Comparison of ENCODE assay signal across 8 cellular contexts in the genomic region with DNA sequence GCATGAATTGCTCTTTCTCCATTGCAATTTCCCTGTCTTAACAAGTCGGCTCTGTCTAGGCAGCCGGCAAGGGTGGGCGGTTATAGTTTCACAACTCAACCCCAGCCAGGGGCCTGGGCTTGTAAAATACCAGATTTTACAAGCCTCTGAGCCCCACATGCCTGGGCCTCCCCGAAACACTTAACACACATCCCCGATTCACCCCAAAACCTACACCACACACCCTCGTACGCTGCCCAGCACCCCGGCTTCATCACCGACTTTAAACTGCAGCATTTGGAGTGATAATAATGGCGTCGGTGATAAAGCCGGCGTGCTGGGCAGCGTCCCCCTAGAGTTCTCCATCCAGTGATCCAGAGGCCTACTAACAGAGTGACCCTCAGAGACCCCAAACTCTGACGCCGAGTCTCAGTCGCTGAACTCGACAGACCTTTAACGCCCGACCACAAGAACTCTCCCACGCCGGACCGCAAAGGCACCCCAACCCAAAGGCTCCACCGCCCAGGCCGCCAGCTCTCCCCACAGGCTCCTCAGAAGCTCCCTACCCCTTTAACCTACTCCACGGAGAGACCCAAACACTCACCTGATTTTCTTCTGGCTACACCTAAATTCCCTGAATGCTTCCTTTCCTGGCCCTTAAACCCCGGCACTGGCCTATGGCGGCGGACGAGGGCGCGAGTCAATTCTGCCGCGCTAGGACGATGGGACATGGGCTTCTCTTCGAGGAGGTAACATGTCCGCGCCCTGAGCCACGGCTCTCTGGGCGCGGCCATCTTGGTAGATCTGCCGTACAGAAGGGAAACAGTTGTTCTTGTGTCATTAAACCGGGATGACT. TPM values are rescaled to one million over a fixed set of nuclear protein-coding genes. Genes with fewer than 3 reads are reported as not detected.
DNase-seq lines count a peak whose midpoint lies in the region; ATAC-seq and TF ChIP-seq lines count a peak whose summit lies in the region.

A gene (minus strand): TSS at position 687 of the 835 bp plus-strand sequence. CDS start 4,910 bp downstream, outside the sequence.

- peaks cover 17% of the 10 kb centered on the region for H3K9me3 ChIP-seq in neutrophil

- H3K9me3 Mint-ChIP-seq in activated naive CD4-positive, alpha-beta T cell treated with anti-CD3 and anti-CD28 coated beads, Interleukin-2, amount 50 U/mL, for 24 hours, result peaks cover 27% of the 10 kb centered on the region

- DNase-seq in CMK (ENCODE audit: low read depth), result peak; percentile 83
- DNase-seq in Kasumi-1 (lab: John Stamatoyannopoulos, UW), result peak; percentile 42
- DNase-seq in glomerular endothelial cell (ENCODE audit: extremely low read depth, low read depth, low spot score), result peak; percentile 50
- DNase-seq in stromal cell of bone marrow (ENCODE audit: low read depth), result peak; percentile 78

- ATAC-seq in GM21390 (IDR thresholded peaks at IDR 0.05; ENCODE audit: unreplicated experiment) (peak; percentile 60), SK-N-SH treated with all-trans-retinoic acid at 6 μM for 48 hours (peak; percentile 100)

- peaks cover 59% of the 10 kb centered on the region for H3K36me3 Mint-ChIP-seq in activated naive CD4-positive, alpha-beta T cell treated with anti-CD3 and anti-CD28 coated beads, Interleukin-2, amount 50 U/mL, for 24 hours

- H3K36me3 ChIP-seq in neutrophil, result peaks cover 3% of the 10 kb centered on the region

- H3K4me3 ChIP-seq in neutrophil (ENCODE audit: low read depth in 1 of 2, low read length in 1 of 2), result peak within 1 kb of the TSS; percentile 64 to 72

- H3K27me3 ChIP-seq in neutrophil, result peaks cover 27% of the 10 kb centered on the region

- peak within 1 kb of the TSS; percentile 99 for H3K27ac Mint-ChIP-seq in activated naive CD4-positive, alpha-beta T cell treated with anti-CD3 and anti-CD28 coated beads, Interleukin-2, amount 50 U/mL, for 24 hours

- H3K27ac ChIP-seq in neutrophil, result peak within 1 kb of the TSS; percentile 46

- H3K4me1 ChIP-seq in neutrophil (ENCODE audit: control insufficient read depth in 1 of 2, insufficient read depth in 1 of 2, low read depth in 1 of 2, low read length in 1 of 2), result peaks cover 11 to 12% of the 10 kb centered on the region in 2 experiments

- no peak for TF ChIP-seq CTCF in neutrophil (IDR thresholded peaks at IDR 0.05)

- peak within 1 kb of the TSS; percentile 99 for H3K4me3 Mint-ChIP-seq in activated naive CD4-positive, alpha-beta T cell treated with anti-CD3 and anti-CD28 coated beads, Interleukin-2, amount 50 U/mL, for 24 hours

- peaks cover 14% of the 10 kb centered on the region for H3K27me3 Mint-ChIP-seq in activated naive CD4-positive, alpha-beta T cell treated with anti-CD3 and anti-CD28 coated beads, Interleukin-2, amount 50 U/mL, for 24 hours

- H3K4me1 Mint-ChIP-seq in activated naive CD4-positive, alpha-beta T cell treated with anti-CD3 and anti-CD28 coated beads, Interleukin-2, amount 50 U/mL, for 24 hours, result peaks cover 28% of the 10 kb centered on the region

TF ChIP-seq in SK-N-SH treated with all-trans-retinoic acid at 6 μM for 48 hours, 23 proteins besides CTCF, POLR2A, EP300 and RAD21:
- no peak for TF ChIP-seq BACH2 (CRISPR knock-in tag; IDR thresholded peaks at IDR 0.05; ENCODE audit: borderline replicate concordance)
- TF ChIP-seq, protein P1, sequence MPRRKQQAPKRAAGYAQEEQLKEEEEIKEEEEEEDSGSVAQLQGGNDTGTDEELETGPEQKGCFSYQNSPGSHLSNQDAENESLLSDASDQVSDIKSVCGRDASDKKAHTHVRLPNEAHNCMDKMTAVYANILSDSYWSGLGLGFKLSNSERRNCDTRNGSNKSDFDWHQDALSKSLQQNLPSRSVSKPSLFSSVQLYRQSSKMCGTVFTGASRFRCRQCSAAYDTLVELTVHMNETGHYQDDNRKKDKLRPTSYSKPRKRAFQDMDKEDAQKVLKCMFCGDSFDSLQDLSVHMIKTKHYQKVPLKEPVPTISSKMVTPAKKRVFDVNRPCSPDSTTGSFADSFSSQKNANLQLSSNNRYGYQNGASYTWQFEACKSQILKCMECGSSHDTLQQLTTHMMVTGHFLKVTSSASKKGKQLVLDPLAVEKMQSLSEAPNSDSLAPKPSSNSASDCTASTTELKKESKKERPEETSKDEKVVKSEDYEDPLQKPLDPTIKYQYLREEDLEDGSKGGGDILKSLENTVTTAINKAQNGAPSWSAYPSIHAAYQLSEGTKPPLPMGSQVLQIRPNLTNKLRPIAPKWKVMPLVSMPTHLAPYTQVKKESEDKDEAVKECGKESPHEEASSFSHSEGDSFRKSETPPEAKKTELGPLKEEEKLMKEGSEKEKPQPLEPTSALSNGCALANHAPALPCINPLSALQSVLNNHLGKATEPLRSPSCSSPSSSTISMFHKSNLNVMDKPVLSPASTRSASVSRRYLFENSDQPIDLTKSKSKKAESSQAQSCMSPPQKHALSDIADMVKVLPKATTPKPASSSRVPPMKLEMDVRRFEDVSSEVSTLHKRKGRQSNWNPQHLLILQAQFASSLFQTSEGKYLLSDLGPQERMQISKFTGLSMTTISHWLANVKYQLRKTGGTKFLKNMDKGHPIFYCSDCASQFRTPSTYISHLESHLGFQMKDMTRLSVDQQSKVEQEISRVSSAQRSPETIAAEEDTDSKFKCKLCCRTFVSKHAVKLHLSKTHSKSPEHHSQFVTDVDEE (CRISPR knock-in tag; IDR thresholded peaks at IDR 0.05), result peak; percentile 81; the same call in 1 of the 2 replicates
TF ChIP-seq in SK-N-SH treated with all-trans-retinoic acid at 6 μM for 48 hours: peak in this region for 1.

RNA-seq across cellular contexts. Expression of the gene that starts here (rescaled TPM):
- total RNA-seq in glomerular endothelial cell, result 3.6 and 6.8 TPM in 2 replicates

Comparison
In these comparisons a context has a peak if more than half of its experiments do, and no peak if none do; other contexts are left out.
1. Peak in every context shown above with its lines: DNase-seq, ATAC-seq, H3K4me3 ChIP-seq and H3K27ac ChIP-seq.